ENCODE assay signal across 25 cellular contexts in genomic region chr3:42166662-42167300, GRCh38.
DNase-seq lines count a peak whose midpoint lies in the region; ATAC-seq, FAIRE-seq and TF ChIP-seq lines count a peak whose summit lies in the region.
"Had no signal": no experiment of that assay in that cellular context is flagged by ENCODE, and none has a peak within 500 bp of the region (broad histone marks: within the 10 kb centered on the region; RNA-seq: fewer than 3 reads in every experiment).

No MANE protein-coding gene starts in this region.

- TF ChIP-seq CTCF in SU-DHL-6 (IDR thresholded peaks at IDR 0.05; ENCODE audit: insufficient read depth, low read length, poor library complexity, severe bottlenecking) (no peak), pancreas (IDR thresholded peaks at IDR 0.05) (no peak)

- peak overlapping the region; percentile 4 for H3K18ac ChIP-seq in trophoblast cell (ENCODE audit: low read length)

- peak overlapping the region; percentile 51 for H3K4ac ChIP-seq in trophoblast cell (ENCODE audit: low read depth, low read length)

- H3K27me3 ChIP-seq in SU-DHL-6 (ENCODE audit: low read length) (no peaks in the 10 kb centered on the region), duodenal mucosa (ENCODE audit: control insufficient read depth in 1 of 2, insufficient read depth in 2 of 2, low read length in 2 of 2) (no peaks in the 10 kb centered on the region), trophoblast cell (ENCODE audit: insufficient read depth, low read length) (no peaks in the 10 kb centered on the region), pancreas (no peaks in the 10 kb centered on the region)
- H3K27me3 ChIP-seq: BE2C, foreskin keratinocyte, neutrophil, SJCRH30, stomach had no signal

- H3K4me1 ChIP-seq in duodenal mucosa (ENCODE audit: control insufficient read depth in 1 of 2, insufficient read depth in 2 of 2, low read length in 2 of 2) (peaks cover 34 to 39% of the 10 kb centered on the region in 2 donors), trophoblast cell (ENCODE audit: control insufficient read depth in 1 of 2, insufficient read depth in 2 of 2, low read length in 2 of 2) (peaks cover 8 to 18% of the 10 kb centered on the region in 2 experiments), pancreas (peaks cover 13 to 18% (median 16%) of the 10 kb centered on the region in 3 donors)
- H3K4me1 ChIP-seq: BE2C, SJCRH30 had no signal

- no peak overlapping the region for H3K14ac ChIP-seq in trophoblast cell (ENCODE audit: low read length)

- no peaks in the 10 kb centered on the region for H3K27me3 Mint-ChIP-seq in activated T-helper 1 cell treated with anti-CD3 and anti-CD28 coated beads, Interleukin-12 subunit alpha, Interleukin-12 subunit beta, Interleukin-2, Interleukin-4 antibody, amounts not matched to agents 30 ng/mL and 10 ng/mL and 1 ng/mL, durations not matched to agents 14 hours and 24 hours and 36 hours (ENCODE audit: insufficient read depth)

- FAIRE-seq in pancreas (lab: Jason Lieb, UNC), result no peak
- FAIRE-seq: A549 had no signal

- no peak overlapping the region for H3K23ac ChIP-seq in trophoblast cell (ENCODE audit: low read length)

- no peak overlapping the region for H3K27ac Mint-ChIP-seq in activated T-helper 1 cell treated with anti-CD3 and anti-CD28 coated beads, Interleukin-12 subunit alpha, Interleukin-12 subunit beta, Interleukin-2, Interleukin-4 antibody, amounts not matched to agents 30 ng/mL and 10 ng/mL and 1 ng/mL, durations not matched to agents 14 hours and 24 hours and 36 hours
- H3K27ac Mint-ChIP-seq: T-helper 1 cell treated with Interleukin-12 subunit alpha and Interleukin-12 subunit beta and Interleukin-4 antibody, amounts not matched to agents 30 μg/mL and 1 μg/mL, for 36 hours had no signal

- H3K4me1 Mint-ChIP-seq in activated T-helper 1 cell treated with anti-CD3 and anti-CD28 coated beads, Interleukin-12 subunit alpha, Interleukin-12 subunit beta, Interleukin-2, Interleukin-4 antibody, amounts not matched to agents 30 ng/mL and 10 ng/mL and 1 ng/mL, durations not matched to agents 14 hours and 24 hours and 36 hours (ENCODE audit: low read depth), result peaks cover 6% of the 10 kb centered on the region

- peak overlapping the region; percentile 43; the same call in 1 of the 2 replicates for H3K27ac ChIP-seq in SU-DHL-6 (ENCODE audit: low read depth, low read length)
- H3K27ac ChIP-seq in duodenal mucosa (ENCODE audit: low read depth, low read length), result peak overlapping the region; percentile 46
- H3K27ac ChIP-seq in trophoblast cell (ENCODE audit: low read depth, low read length), result no peak overlapping the region
- H3K27ac ChIP-seq in pancreas, result no peak overlapping the region
- H3K27ac ChIP-seq: A549, foreskin keratinocyte, neutrophil, SJCRH30, VCaP had no signal

- no peak overlapping the region for H3K4me3 Mint-ChIP-seq in activated T-helper 1 cell treated with anti-CD3 and anti-CD28 coated beads, Interleukin-12 subunit alpha, Interleukin-12 subunit beta, Interleukin-2, Interleukin-4 antibody, amounts not matched to agents 30 ng/mL and 10 ng/mL and 1 ng/mL, durations not matched to agents 14 hours and 24 hours and 36 hours
- H3K4me3 Mint-ChIP-seq: T-helper 1 cell treated with Interleukin-12 subunit alpha and Interleukin-12 subunit beta and Interleukin-4 antibody, amounts not matched to agents 30 μg/mL and 1 μg/mL, for 36 hours had no signal

- no peak overlapping the region for H2BK120ac ChIP-seq in trophoblast cell (ENCODE audit: insufficient read depth, low read length, poor library complexity)

- peaks cover 88% of the 10 kb centered on the region for H3K79me2 ChIP-seq in SU-DHL-6 (ENCODE audit: insufficient read depth, low read length)
- H3K79me2 ChIP-seq in trophoblast cell (ENCODE audit: control insufficient read depth, insufficient read depth, low read length, poor library complexity), result peaks cover 3% of the 10 kb centered on the region

- no peak overlapping the region for H4K91ac ChIP-seq in trophoblast cell (ENCODE audit: low read depth, low read length)

- H3K9me3 Mint-ChIP-seq in activated T-helper 1 cell treated with anti-CD3 and anti-CD28 coated beads, Interleukin-12 subunit alpha, Interleukin-12 subunit beta, Interleukin-2, Interleukin-4 antibody, amounts not matched to agents 30 ng/mL and 10 ng/mL and 1 ng/mL, durations not matched to agents 14 hours and 24 hours and 36 hours, result no peaks in the 10 kb centered on the region
- H3K9me3 Mint-ChIP-seq: T-helper 1 cell treated with Interleukin-12 subunit alpha and Interleukin-12 subunit beta and Interleukin-4 antibody, amounts not matched to agents 30 μg/mL and 1 μg/mL, for 36 hours had no signal

- no peak overlapping the region for H2BK12ac ChIP-seq in trophoblast cell (ENCODE audit: low read length)

- peaks cover under 1% of the 10 kb centered on the region for H3K79me1 ChIP-seq in trophoblast cell (ENCODE audit: low read length)

- H3F3A ChIP-seq in SU-DHL-6 (ENCODE audit: insufficient read depth), result peaks cover 34% of the 10 kb centered on the region

- no peak overlapping the region for H3K4me2 ChIP-seq in SU-DHL-6 (ENCODE audit: low read depth, low read length, poor library complexity, severe bottlenecking)
- no peak overlapping the region for H3K4me2 ChIP-seq in trophoblast cell (ENCODE audit: low read length)
- H3K4me2 ChIP-seq: A549 had no signal

- H2AFZ ChIP-seq in SU-DHL-6 (ENCODE audit: low read depth, low read length, severe bottlenecking), result no peak overlapping the region
- H2AFZ ChIP-seq in trophoblast cell (ENCODE audit: insufficient read depth, low read length, poor library complexity), result no peak overlapping the region

- intact Hi-C loops in pancreas (cut with DNase I), result no loop called here
- intact Hi-C loops in activated T-helper 1 cell treated with anti-CD3 and anti-CD28 coated beads, Interleukin-12 subunit alpha, Interleukin-12 subunit beta, Interleukin-2, Interleukin-4 antibody, amounts not matched to agents 30 ng/mL and 10 ng/mL and 1 ng/mL, durations not matched to agents 14 hours and 24 hours and 36 hours (cut with micrococcal nuclease), result no loop called here

- DNase-seq in CMK (ENCODE audit: low read depth) (peak; percentile 37), trophoblast cell (no peak), NCI-H2227 (lab: John Stamatoyannopoulos, UW; ENCODE audit: unreplicated experiment) (no peak), pancreas (no peak), SHP77 treated with DMSO at 0.1 percent for 48 hours (lab: John Stamatoyannopoulos, UW) (no peak)
- DNase-seq in activated T-helper 1 cell treated with anti-CD3 and anti-CD28 coated beads, Interleukin-12 subunit alpha, Interleukin-12 subunit beta, Interleukin-2, Interleukin-4 antibody, amounts not matched to agents 30 ng/mL and 10 ng/mL and 1 ng/mL, durations not matched to agents 14 hours and 24 hours and 36 hours (ENCODE audit: low spot score), result no peak
- DNase-seq: activated CD4-positive, alpha-beta T cell treated with anti-CD3 and anti-CD28 coated beads, Interleukin-2, amount 50 U/mL, for 4 hours; activated CD8-positive, alpha-beta memory T cell treated with anti-CD3 and anti-CD28 coated beads, Interleukin-2, amount 50 U/mL, for 4 hours; activated gamma-delta T cell treated with Interleukin-2 at 50 U/mL for 16 hours; BE2C; effector CD8-positive, alpha-beta T cell; foreskin keratinocyte; GOT3; islet precursor cell; NCI-H1105; NCI-H2029 treated with DMSO at 0.1 percent for 48 hours; NCI-H82; SJCRH30; stomach had no signal

- no CpG with 5 or more reads among the region's 11 CpGs for WGBS in trophoblast cell (ENCODE audit: extremely low coverage, insufficient coverage, insufficient read length)
- 92 to 94% methylated on average over 11 of the region's 11 CpGs for WGBS in pancreas, 2 donors

- H3K36me3 Mint-ChIP-seq in activated T-helper 1 cell treated with anti-CD3 and anti-CD28 coated beads, Interleukin-12 subunit alpha, Interleukin-12 subunit beta, Interleukin-2, Interleukin-4 antibody, amounts not matched to agents 30 ng/mL and 10 ng/mL and 1 ng/mL, durations not matched to agents 14 hours and 24 hours and 36 hours (ENCODE audit: low read depth), result no peaks in the 10 kb centered on the region

- no peaks in the 10 kb centered on the region for H3K9me3 ChIP-seq in SU-DHL-6 (ENCODE audit: insufficient read depth, low read length)
- H3K9me3 ChIP-seq in duodenal mucosa (ENCODE audit: control insufficient read depth in 1 of 2, low read length in 2 of 2), result no peaks in the 10 kb centered on the region
- no peaks in the 10 kb centered on the region for H3K9me3 ChIP-seq in trophoblast cell (ENCODE audit: insufficient read depth, low read depth, low read length)
- no peaks in the 10 kb centered on the region for H3K9me3 ChIP-seq in pancreas
- H3K9me3 ChIP-seq: A549, BE2C, neutrophil, SJCRH30, stomach had no signal

- ATAC-seq in pancreas, result no peak
- ATAC-seq: A549, foreskin keratinocyte had no signal

- no peak overlapping the region for H4K12ac ChIP-seq in trophoblast cell (ENCODE audit: low read depth, low read length)

- H3K4me3 ChIP-seq in SU-DHL-6 (ENCODE audit: insufficient read depth, low read length, poor library complexity, severe bottlenecking) (no peak overlapping the region), duodenal mucosa (ENCODE audit: low read depth in 1 of 2, low read length in 2 of 2) (no peak overlapping the region), trophoblast cell (ENCODE audit: low read depth, low read length) (no peak overlapping the region), pancreas (no peak overlapping the region)
- H3K4me3 ChIP-seq: A549, SJCRH30, stomach had no signal

- no peak overlapping the region for H2BK5ac ChIP-seq in trophoblast cell (ENCODE audit: low read depth, low read length, poor library complexity)

- H4K8ac ChIP-seq in trophoblast cell (ENCODE audit: low read depth, low read length), result no peak overlapping the region

- no peaks in the 10 kb centered on the region for H4K20me1 ChIP-seq in SU-DHL-6 (ENCODE audit: low read depth, low read length)

- no peak overlapping the region for H3K9ac ChIP-seq in SU-DHL-6 (ENCODE audit: low read length)
- peak overlapping the region in 1 of 2 donors; percentile 31 for H3K9ac ChIP-seq in duodenal mucosa (ENCODE audit: low read depth in 1 of 2, low read length in 2 of 2)
- no peak overlapping the region for H3K9ac ChIP-seq in trophoblast cell (ENCODE audit: low read length)

- H2AK5ac ChIP-seq in trophoblast cell (ENCODE audit: low read length), result no peak overlapping the region

- no peaks in the 10 kb centered on the region for H3K36me3 ChIP-seq in SU-DHL-6 (ENCODE audit: low read length)
- no peaks in the 10 kb centered on the region for H3K36me3 ChIP-seq in duodenal mucosa (ENCODE audit: control insufficient read depth in 1 of 2, insufficient read depth in 2 of 2, low read length in 2 of 2)
- H3K36me3 ChIP-seq in trophoblast cell (ENCODE audit: control insufficient read depth in 1 of 2, insufficient read depth in 2 of 2, low read length in 2 of 2), result no peaks in the 10 kb centered on the region
- H3K36me3 ChIP-seq in pancreas, result no peaks in the 10 kb centered on the region
- H3K36me3 ChIP-seq: BE2C, neutrophil, SJCRH30, stomach had no signal

- H3K9me2 ChIP-seq in SU-DHL-6 (replicated peaks; ENCODE audit: insufficient read depth, low read length), result no peaks in the 10 kb centered on the region

Comparison
In these comparisons a context has a peak if more than half of its experiments do, and no peak if none do; other contexts are left out.
1. H3K27ac ChIP-seq: peak in SU-DHL-6 (single experiment) and duodenal mucosa (single experiment); none in trophoblast cell (single experiment) and pancreas (0 of 4).